26 cellular contexts compared by ENCODE assay signal in the genomic region with DNA sequence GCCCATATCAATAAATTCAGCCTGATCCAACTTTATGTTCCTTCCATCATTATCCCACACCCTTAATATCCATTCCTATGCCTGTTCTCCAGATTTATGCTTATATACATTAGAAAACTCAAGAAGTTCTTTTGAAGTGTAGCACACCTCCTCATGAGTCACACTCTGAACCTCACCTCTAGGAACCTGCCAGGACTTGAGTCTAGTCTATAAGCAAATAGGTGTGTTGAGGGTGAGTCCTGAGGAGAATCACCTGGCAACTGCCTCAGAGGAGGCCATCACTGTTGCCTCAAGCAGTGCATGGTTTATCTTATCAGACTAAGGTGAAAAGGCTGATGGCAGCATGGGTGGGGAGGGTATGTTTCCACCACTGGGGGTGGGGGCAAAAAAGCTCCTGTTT.
"Had no signal": no experiment of that assay in that cellular context is flagged by ENCODE, and none has a peak within 500 bp of the region (broad histone marks: within the 10 kb centered on the region; RNA-seq: fewer than 3 reads in every experiment).

No MANE protein-coding gene starts in this region.

- H3K36me3 Mint-ChIP-seq: mesothelial cell of epicardium; naive B cell; naive thymus-derived CD8-positive, alpha-beta T cell had no signal

- H3K27me3 Mint-ChIP-seq: dendritic cell treated with granulocyte-macrophage colony-stimulating factor and Interleukin-4, amounts not matched to agents 40 ng/mL and 50 ng/mL, for 4 days; effector memory CD8-positive, alpha-beta T cell; naive B cell; naive thymus-derived CD8-positive, alpha-beta T cell had no signal

- H3K36me3 ChIP-seq: colonic mucosa, esophagus muscularis mucosa, gastrocnemius medialis, heart right ventricle, left lung, lower lobe of right lung had no signal

- DNase-seq: colonic mucosa; cortex of kidney; effector CD8-positive, alpha-beta T cell; effector memory CD8-positive, alpha-beta T cell; endodermal cell; erythroblast; foreskin melanocyte; gastrocnemius medialis; glutamatergic neuron; head of caudate nucleus; heart right ventricle; hippocampal formation; left cardiac atrium; left lung; left ventricle myocardium superior; lower lobe of right lung; mesenchymal stem cell; mucosa of descending colon; naive B cell; naive thymus-derived CD8-positive, alpha-beta T cell had no signal

- H3K4me3 ChIP-seq: colonic mucosa, esophagus muscularis mucosa, gastrocnemius medialis, heart right ventricle, left lung, lower lobe of right lung, mucosa of descending colon had no signal

- H3K27ac ChIP-seq: colonic mucosa, esophagus muscularis mucosa, gastrocnemius medialis, heart right ventricle, left lung, lower lobe of right lung had no signal

- H3K9me3 ChIP-seq: colonic mucosa, esophagus muscularis mucosa, lower lobe of right lung had no signal

- FAIRE-seq: endometrium, islet of Langerhans, keratinocyte had no signal

- H3K27ac Mint-ChIP-seq: dendritic cell treated with granulocyte-macrophage colony-stimulating factor and Interleukin-4, amounts not matched to agents 40 ng/mL and 50 ng/mL, for 4 days; effector memory CD8-positive, alpha-beta T cell; endodermal cell; mesothelial cell of epicardium; naive B cell; naive thymus-derived CD8-positive, alpha-beta T cell had no signal

- H3K4me3 Mint-ChIP-seq: dendritic cell treated with granulocyte-macrophage colony-stimulating factor and Interleukin-4, amounts not matched to agents 40 ng/mL and 50 ng/mL, for 4 days; effector memory CD8-positive, alpha-beta T cell; endodermal cell; mesothelial cell of epicardium; naive thymus-derived CD8-positive, alpha-beta T cell had no signal

- H3K4me1 ChIP-seq: colonic mucosa, esophagus muscularis mucosa, gastrocnemius medialis, heart right ventricle, left lung, lower lobe of right lung had no signal

- H3K27me3 ChIP-seq: colonic mucosa, esophagus muscularis mucosa, gastrocnemius medialis, heart right ventricle, left lung had no signal

- H3K4me1 Mint-ChIP-seq: endodermal cell; mesothelial cell of epicardium; naive B cell; naive thymus-derived CD8-positive, alpha-beta T cell had no signal

- ATAC-seq: effector memory CD8-positive, alpha-beta T cell; gastrocnemius medialis; heart right ventricle; left cardiac atrium; left lung; left ventricle myocardium superior; lower lobe of right lung; mucosa of descending colon; naive thymus-derived CD8-positive, alpha-beta T cell had no signal
